In the genomic region with DNA sequence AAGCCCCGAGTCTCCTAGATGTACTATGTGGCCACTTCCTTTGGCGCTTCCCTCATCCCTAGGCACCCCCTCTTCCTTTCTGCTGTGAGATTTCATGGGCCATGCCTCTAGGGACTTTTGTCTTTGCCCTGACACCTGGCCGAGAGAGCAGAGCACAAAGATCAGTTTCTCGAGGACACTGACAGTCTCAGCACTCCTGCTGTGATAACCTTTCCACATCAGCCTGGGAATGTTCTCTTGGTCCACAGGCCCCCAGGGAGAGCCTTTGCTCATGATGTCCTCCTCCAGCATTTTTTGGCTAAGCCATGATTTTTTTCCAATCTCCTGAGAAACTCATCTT, we compare ENCODE assay signal across 29 cellular contexts.
"Had no signal": no experiment of that assay in that cellular context is flagged by ENCODE, and none has a peak within 500 bp of the region (broad histone marks: within the 10 kb centered on the region; RNA-seq: fewer than 3 reads in every experiment).

No MANE protein-coding gene starts in this region.

- H3K9me3 ChIP-seq: body of pancreas, esophagus squamous epithelium, ovary, prostate gland, spleen, upper lobe of left lung, vagina had no signal

- H3K27ac ChIP-seq: body of pancreas, epithelial cell of prostate, esophagus squamous epithelium, ovary, prostate gland, spleen, upper lobe of left lung, vagina, WERI-Rb-1 had no signal

- ATAC-seq: activated CD4-positive, CD25-positive, alpha-beta regulatory T cell treated with anti-CD3 and anti-CD28 coated beads, Interleukin-2, amount 50 U/mL, for 24 hours; body of pancreas; left cardiac atrium had no signal

- H3K36me3 ChIP-seq: esophagus squamous epithelium, ovary, prostate gland, spleen, upper lobe of left lung, vagina, WERI-Rb-1 had no signal

- H3K4me3 ChIP-seq: body of pancreas, esophagus squamous epithelium, ovary, prostate gland, spleen, upper lobe of left lung, vagina had no signal

- H3K4me1 ChIP-seq: prostate gland had no signal

- FAIRE-seq: colon, endometrium, frontal cortex, TTC549 had no signal

- DNase-seq: activated CD4-positive, alpha-beta T cell treated with anti-CD3 and anti-CD28 coated beads for 48 hours; activated CD4-positive, alpha-beta T cell treated with anti-CD3 and anti-CD28 coated beads, Interleukin-2, amount 50 U/mL, for 48 hours; activated CD8-positive, alpha-beta memory T cell treated with anti-CD3 and anti-CD28 coated beads for 24 hours; activated effector memory CD4-positive, alpha-beta T cell treated with Interleukin-2 at 50 U/mL for 16 hours; activated naive CD4-positive, alpha-beta T cell treated with Interleukin-2 at 50 U/mL for 16 hours; anterior cingulate cortex; body of pancreas; dermis blood vessel endothelial cell; effector CD4-positive, alpha-beta T cell; esophagus squamous epithelium; glutamatergic neuron; islet precursor cell; left cardiac atrium; naive B cell; nephron progenitor cell; ovary; spleen; stimulated activated CD4-positive, alpha-beta T cell treated with anti-CD3 and anti-CD28 coated beads, Interleukin-2, amount 100 ng/mL, for 48 hours; T-helper 9 cell; upper lobe of left lung; WERI-Rb-1 had no signal

- H3K27me3 ChIP-seq: body of pancreas, esophagus squamous epithelium, ovary, spleen, upper lobe of left lung, vagina had no signal
